Comparison of ENCODE assay signal across 1 cellular context in genomic region chr17:7844292-7845154, GRCh38.
TF ChIP-seq lines count a peak whose summit lies in the region.

No MANE protein-coding gene starts in this region.

TF ChIP-seq in GM23338, 12 proteins besides CTCF, POLR2A, EP300 and RAD21 (continued from another document):
- TF ChIP-seq EZH2 (IDR thresholded peaks at IDR 0.05; ENCODE audit: low read depth, unreplicated experiment) (no peak), ETS1 (IDR thresholded peaks at IDR 0.05) (no peak), JUNB (IDR thresholded peaks at IDR 0.05; ENCODE audit: unreplicated experiment) (no peak), EZH2phosphoT487 (IDR thresholded peaks at IDR 0.05; ENCODE audit: unreplicated experiment) (no peak), REST (IDR thresholded peaks at IDR 0.05; ENCODE audit: unreplicated experiment) (no peak), ZNF462 (CRISPR knock-in tag; IDR thresholded peaks at IDR 0.05) (no peak)
